12 cellular contexts compared by ENCODE assay signal in genomic region chr7:29488203-29488970, GRCh38.
A peak's percentile ranks its signal among the peaks of the same experiment; 100 is the strongest.
DNase-seq lines count a peak whose midpoint lies in the region; ATAC-seq, FAIRE-seq and TF ChIP-seq lines count a peak whose summit lies in the region.
"Had no signal": no experiment of that assay in that cellular context is flagged by ENCODE, and none has a peak within 500 bp of the region (broad histone marks: within the 10 kb centered on the region; RNA-seq: fewer than 3 reads in every experiment).

No MANE protein-coding gene starts in this region.

- ATAC-seq in RWPE2 (ENCODE audit: low read depth) (no peak), GM18868 (IDR thresholded peaks at IDR 0.05; ENCODE audit: unreplicated experiment) (no peak)
- ATAC-seq: HCT116 had no signal

- H2BK12ac ChIP-seq in neuronal stem cell (ENCODE audit: low read length), result no peak overlapping the region

- H3K9me1 ChIP-seq in endothelial cell of umbilical vein (replicated peaks; ENCODE audit: control insufficient read depth, extremely low read depth, insufficient read depth, low read length), result no peaks in the 10 kb centered on the region

- no peak overlapping the region for H2AK5ac ChIP-seq in neuronal stem cell (ENCODE audit: low read depth, low read length)

- no peak overlapping the region for H2BK15ac ChIP-seq in neuronal stem cell (ENCODE audit: low read length)

- H3K79me1 ChIP-seq in neuronal stem cell (ENCODE audit: low read depth, low read length), result no peaks in the 10 kb centered on the region

- DNase-seq in RWPE2 (ENCODE audit: low spot score), result no peak
- no peak for DNase-seq in endothelial cell of umbilical vein (ENCODE audit: low read depth, low spot score)
- no peak for DNase-seq in small intestine
- no peak for DNase-seq in neuronal stem cell (ENCODE audit: low spot score)
- DNase-seq in C1 segment of cervical spinal cord (lab: John Stamatoyannopoulos, UW), result no peak
- no peak for DNase-seq in esophagus squamous epithelium (lab: John Stamatoyannopoulos, UW)
- DNase-seq: foreskin melanocyte had no signal

- H3K4me3 ChIP-seq in RWPE2 (ENCODE audit: severe bottlenecking), result no peak overlapping the region
- no peak overlapping the region for H3K4me3 ChIP-seq in endothelial cell of umbilical vein (replicated peaks in 1 of 3; ENCODE audit: insufficient read depth in 1 of 3, low read depth in 1 of 3, low read length in 3 of 3)
- no peak overlapping the region for H3K4me3 ChIP-seq in liver (ENCODE audit: low read depth in 1 of 3, low read length in 3 of 3)
- H3K4me3 ChIP-seq in small intestine (ENCODE audit: low read depth in 1 of 2, low read length in 2 of 2), result no peak overlapping the region
- H3K4me3 ChIP-seq in neuronal stem cell (ENCODE audit: low read length in 2 of 2), result no peak overlapping the region
- no peak overlapping the region for H3K4me3 ChIP-seq in esophagus squamous epithelium

- no peaks in the 10 kb centered on the region for H3K27me3 ChIP-seq in RWPE2 (ENCODE audit: insufficient read depth, poor library complexity, severe bottlenecking)
- no peaks in the 10 kb centered on the region for H3K27me3 ChIP-seq in endothelial cell of umbilical vein (ENCODE audit: control insufficient read depth in 2 of 2, insufficient read depth in 2 of 2, low read length in 2 of 2)
- no peaks in the 10 kb centered on the region for H3K27me3 ChIP-seq in liver (ENCODE audit: control insufficient read depth in 4 of 4, insufficient read depth in 4 of 4, low read length in 3 of 4)
- no peaks in the 10 kb centered on the region for H3K27me3 ChIP-seq in small intestine (ENCODE audit: control insufficient read depth in 2 of 2, insufficient read depth in 2 of 2, low read length in 2 of 2)
- H3K27me3 ChIP-seq in neuronal stem cell (ENCODE audit: control insufficient read depth in 3 of 3, insufficient read depth in 3 of 3, low read depth in 1 of 3, low read length in 3 of 3), result peaks cover 0 to 4% (median 0%) of the 10 kb centered on the region in 3 experiments
- H3K27me3 ChIP-seq in esophagus squamous epithelium, result no peaks in the 10 kb centered on the region

- H3K36me3 ChIP-seq in RWPE2 (ENCODE audit: low read depth) (no peaks in the 10 kb centered on the region), endothelial cell of umbilical vein (ENCODE audit: control insufficient read depth in 2 of 2, extremely low read depth in 1 of 2, insufficient read depth in 2 of 2, low read length in 2 of 2) (no peaks in the 10 kb centered on the region), liver (ENCODE audit: control insufficient read depth in 4 of 4, insufficient read depth in 3 of 4, low read depth in 1 of 4, low read length in 3 of 4) (no peaks in the 10 kb centered on the region), small intestine (ENCODE audit: control insufficient read depth in 2 of 2, insufficient read depth in 2 of 2, low read length in 2 of 2) (peaks cover 0 to 3% of the 10 kb centered on the region in 2 donors), neuronal stem cell (replicated peaks in 1 of 2; ENCODE audit: control insufficient read depth in 2 of 2, insufficient read depth in 2 of 2, low read length in 2 of 2) (no peaks in the 10 kb centered on the region), esophagus squamous epithelium (no peaks in the 10 kb centered on the region)

- no peak overlapping the region for H2BK120ac ChIP-seq in neuronal stem cell (ENCODE audit: low read depth, low read length)

- peak overlapping the region; percentile 74 for H2AFZ ChIP-seq in endothelial cell of umbilical vein (ENCODE audit: low read depth, low read length)
- no peak overlapping the region for H2AFZ ChIP-seq in neuronal stem cell (ENCODE audit: low read length)

- dilution Hi-C loops in endothelial cell of umbilical vein (cut with MboI; ENCODE audit: extremely low pct_ligation_motif_present, low sequenced_read_pairs), result no loop called here

- H3K27ac ChIP-seq in RWPE2 (ENCODE audit: poor library complexity, severe bottlenecking) (peak overlapping the region; percentile 80), endothelial cell of umbilical vein (ENCODE audit: insufficient read depth, low read depth, low read length) (peak overlapping the region; percentile 89), liver (ENCODE audit: low read depth in 1 of 2, low read length in 2 of 2) (peak overlapping the region; percentile 2 to 28), small intestine (ENCODE audit: low read depth in 1 of 2, low read length in 1 of 2) (peak overlapping the region; percentile 4 to 68), neuronal stem cell (replicated peaks; ENCODE audit: low read length) (no peak overlapping the region), esophagus squamous epithelium (peak overlapping the region in 2 of 4 donors; percentile 14 to 19)
- H3K27ac ChIP-seq: VCaP had no signal

- no peak overlapping the region for H3K18ac ChIP-seq in neuronal stem cell (ENCODE audit: low read length)

- no peak overlapping the region for H4K8ac ChIP-seq in neuronal stem cell (ENCODE audit: low read depth, low read length)

- no peak overlapping the region for H3K4ac ChIP-seq in neuronal stem cell (ENCODE audit: low read length)

- peak overlapping the region; percentile 56 for H3K9ac ChIP-seq in endothelial cell of umbilical vein (replicated peaks; ENCODE audit: extremely low read depth, insufficient read depth, low read length)
- no peak overlapping the region for H3K9ac ChIP-seq in liver (ENCODE audit: low read depth in 1 of 2, low read length in 2 of 2)
- no peak overlapping the region for H3K9ac ChIP-seq in neuronal stem cell (ENCODE audit: low read depth, low read length, poor library complexity)

- CTCF ChIA-PET in endothelial cell of umbilical vein (lab: Charles Lee), result interaction anchor here (0.6 to 1.4 kb wide), 3 partner anchors 23 to 567 kb away, joined by 3 to 4 read pairs (median 3); no protein-coding TSS in a partner anchor

- TF ChIP-seq CTCF in RWPE2 (IDR thresholded peaks at IDR 0.05; ENCODE audit: poor library complexity, severe bottlenecking) (no peak), endothelial cell of umbilical vein (IDR thresholded peaks at IDR 0.05; ENCODE audit: extremely low read depth in 1 of 2, insufficient read depth in 1 of 2, low read depth in 1 of 2, low read length in 2 of 2) (no peak), liver (IDR thresholded peaks at IDR 0.05; ENCODE audit: low read depth, low read length, missing input control) (no peak), esophagus squamous epithelium (IDR thresholded peaks at IDR 0.05) (no peak)

- no peak overlapping the region for H2BK5ac ChIP-seq in neuronal stem cell (ENCODE audit: low read length)

- intact Hi-C loops in endothelial cell of umbilical vein (cut with micrococcal nuclease), result loop anchor here (5.0 to 10.0 kb wide), 3 partner anchors 214 to 451 kb away; no protein-coding TSS in a partner anchor
- intact Hi-C loops in esophagus squamous epithelium (cut with DNase I), result no loop called here

- POLR2A ChIA-PET in endothelial cell of umbilical vein (lab: Charles Lee), result no interaction called here

- H3K4me2 ChIP-seq in endothelial cell of umbilical vein (ENCODE audit: insufficient read depth, low read length), result peak overlapping the region; percentile 94
- H3K4me2 ChIP-seq in neuronal stem cell (ENCODE audit: insufficient read depth, low read length, poor library complexity, severe bottlenecking), result no peak overlapping the region

- TF ChIP-seq RAD21 in liver (IDR thresholded peaks at IDR 0.05), result no peak

- no peak overlapping the region for H3K14ac ChIP-seq in neuronal stem cell (ENCODE audit: low read length)

- H4K91ac ChIP-seq in neuronal stem cell (ENCODE audit: low read depth, low read length, poor library complexity), result no peak overlapping the region

- H3K23ac ChIP-seq in neuronal stem cell (ENCODE audit: low read depth, low read length, poor library complexity), result no peak overlapping the region

- FAIRE-seq in endothelial cell of umbilical vein (lab: Jason Lieb, UNC), result peak; percentile 12
- FAIRE-seq in small intestine (lab: Jason Lieb, UNC), result no peak
- FAIRE-seq: islet of Langerhans had no signal

- TSS peak; percentile 28 for BruUV-seq in endothelial cell of umbilical vein (replicated peaks; lab: Mats Ljungman, UMichigan)

- 69% methylated on average over 8 of the region's 8 CpGs for WGBS in liver
- 21 to 50% (median 47%) methylated on average over 8 of the region's 8 CpGs for WGBS in small intestine, 3 donors
- no CpG with 5 or more reads among the region's 8 CpGs for WGBS in neuronal stem cell (ENCODE audit: extremely low coverage in 2 of 2, insufficient read length in 2 of 2, insufficient replicate concordance in 1 of 2), 2 donors
- WGBS in esophagus squamous epithelium, 2 donors, result 62 to 69% methylated on average over 7 of the region's 8 CpGs

- TF ChIP-seq POLR2A in endothelial cell of umbilical vein (IDR thresholded peaks at IDR 0.05; ENCODE audit: low read depth, low read length), result no peak
- TF ChIP-seq POLR2A in esophagus squamous epithelium (IDR thresholded peaks at IDR 0.05), result no peak

- H3K79me2 ChIP-seq in endothelial cell of umbilical vein (ENCODE audit: control insufficient read depth, insufficient read depth, low read length), result no peaks in the 10 kb centered on the region

- H3K4me1 ChIP-seq in RWPE2 (ENCODE audit: insufficient read depth, poor library complexity, severe bottlenecking) (peaks cover 16% of the 10 kb centered on the region), endothelial cell of umbilical vein (ENCODE audit: control insufficient read depth, extremely low read depth, insufficient read depth, low read length) (peaks cover 29% of the 10 kb centered on the region), liver (ENCODE audit: control insufficient read depth in 4 of 4, insufficient read depth in 4 of 4, low read length in 3 of 4) (peaks cover 5 to 25% (median 13%) of the 10 kb centered on the region in 4 donors), small intestine (ENCODE audit: control insufficient read depth in 2 of 2, insufficient read depth in 1 of 2, low read depth in 1 of 2, low read length in 1 of 2) (peaks cover 12 to 16% of the 10 kb centered on the region in 2 donors), neuronal stem cell (ENCODE audit: control insufficient read depth in 2 of 2, insufficient read depth in 1 of 2, low read depth in 1 of 2, low read length in 2 of 2) (peaks cover 7 to 11% of the 10 kb centered on the region in 2 donors), esophagus squamous epithelium (peaks cover 0 to 9% (median 0%) of the 10 kb centered on the region in 3 donors)

- no peaks in the 10 kb centered on the region for H4K20me1 ChIP-seq in endothelial cell of umbilical vein (replicated peaks; ENCODE audit: control insufficient read depth, extremely low read depth, insufficient read depth, low read length)

- H3K9me3 ChIP-seq in RWPE2 (ENCODE audit: severe bottlenecking) (no peaks in the 10 kb centered on the region), endothelial cell of umbilical vein (replicated peaks; ENCODE audit: control insufficient read depth, insufficient read depth, low read length) (no peaks in the 10 kb centered on the region), liver (ENCODE audit: control insufficient read depth in 4 of 4, low read length in 3 of 4) (no peaks in the 10 kb centered on the region), small intestine (ENCODE audit: control insufficient read depth, low read depth) (no peaks in the 10 kb centered on the region), neuronal stem cell (replicated peaks in 1 of 2; ENCODE audit: control insufficient read depth in 2 of 2, insufficient read depth in 1 of 2, low read depth in 1 of 2, low read length in 2 of 2) (no peaks in the 10 kb centered on the region), esophagus squamous epithelium (no peaks in the 10 kb centered on the region)
